24 cellular contexts compared by ENCODE assay signal in genomic region chr6:55290736-55291135, GRCh38. TPM values are rescaled to one million over a fixed set of nuclear protein-coding genes. Genes with fewer than 3 reads are reported as not detected.
A peak's percentile ranks its signal among the peaks of the same experiment; 100 is the strongest.
DNase-seq lines count a peak whose midpoint lies in the region; TF ChIP-seq lines count a peak whose summit lies in the region.
"Had no signal": no experiment of that assay in that cellular context is flagged by ENCODE, and none has a peak within 500 bp of the region (broad histone marks: within the 10 kb centered on the region; RNA-seq: fewer than 3 reads in every experiment).

No MANE protein-coding gene starts in this region.

- H3K4ac ChIP-seq in mesenchymal stem cell (ENCODE audit: low read depth in 1 of 2, low read length in 2 of 2): no peak overlapping the region

- no peak overlapping the region for H2BK12ac ChIP-seq in mesenchymal stem cell (ENCODE audit: low read length in 2 of 2)

- H2BK5ac ChIP-seq in mesenchymal stem cell (ENCODE audit: low read depth, low read length, poor library complexity, severe bottlenecking): no peak overlapping the region

- H2AFZ ChIP-seq in mammary epithelial cell (ENCODE audit: low read depth, low read length) (no peak overlapping the region), mesenchymal stem cell (ENCODE audit: low read depth, low read length) (no peak overlapping the region)
- H2AFZ ChIP-seq: GM23248 had no signal

- H2AK5ac ChIP-seq in mesenchymal stem cell (ENCODE audit: low read length, severe bottlenecking): no peak overlapping the region

- H3K14ac ChIP-seq in mesenchymal stem cell (ENCODE audit: low read length in 2 of 2): no peak overlapping the region

- in situ Hi-C loops in mammary epithelial cell (cut with MboI; ENCODE audit: low sequenced_read_pairs in 2 of 2): loop anchor here (25.0 kb wide), 2 partner anchors 672 to 997 kb away; no protein-coding TSS in a partner anchor
- in situ Hi-C loops in ACHN (cut with HindIII; ENCODE audit: low pct_ligation_motif_present, low pct_unique_long_range_greater_than_20kb, low sequenced_read_pairs): no loop called here

- POLR2A ChIA-PET in activated CD4-positive, alpha-beta T cell treated with anti-CD3 and anti-CD28 coated beads, Interleukin-2, amount 10 ng/mL, durations not matched to agents 7 days and 5 days (lab: Charles Lee): no interaction called here

- dilution Hi-C loops in mammary epithelial cell (cut with HindIII; ENCODE audit: low sequenced_read_pairs): no loop called here

- no peaks in the 10 kb centered on the region for H4K20me1 ChIP-seq in mammary epithelial cell (ENCODE audit: insufficient read depth, low read length)
- H4K20me1 ChIP-seq: BLaER1 treated with 17β-estradiol and CSF1 and Interleukin-3, amounts not matched to agents 10 nM and 100 nM had no signal

- H3K9me3 ChIP-seq in mammary epithelial cell (replicated peaks; ENCODE audit: insufficient read depth, low read length) (no peaks in the 10 kb centered on the region), breast epithelium (no peaks in the 10 kb centered on the region), mesenchymal stem cell (ENCODE audit: control insufficient read depth, low read length) (no peaks in the 10 kb centered on the region)
- H3K9me3 ChIP-seq: BE2C; BLaER1 treated with 17β-estradiol and CSF1 and Interleukin-3, amounts not matched to agents 10 nM and 100 nM had no signal

- H3K23ac ChIP-seq in mesenchymal stem cell (ENCODE audit: low read length in 2 of 2): no peak overlapping the region

- TF ChIP-seq POLR2A in breast epithelium (IDR thresholded peaks at IDR 0.05): no peak

- H3K4me3 ChIP-seq in mammary epithelial cell (replicated peaks in 1 of 3; ENCODE audit: insufficient read depth in 1 of 3, low read depth in 2 of 3, low read length in 3 of 3) (no peak overlapping the region), breast epithelium (no peak overlapping the region), mesenchymal stem cell (ENCODE audit: insufficient read depth in 1 of 2, low read depth in 1 of 2, low read length in 2 of 2) (no peak overlapping the region)
- H3K4me3 ChIP-seq: BLaER1 treated with 17β-estradiol and CSF1 and Interleukin-3, amounts not matched to agents 10 nM and 100 nM; GM12878; GM23248 had no signal

- no peak overlapping the region for H2BK15ac ChIP-seq in mesenchymal stem cell (ENCODE audit: low read depth, poor library complexity, severe bottlenecking)

- DNase-seq in mammary epithelial cell (peak; percentile 9), breast epithelium (ENCODE audit: low spot score in 2 of 2) (no peak), epithelial cell of prostate (ENCODE audit: low read depth, low spot score) (peak; percentile 8), neural crest cell (ENCODE audit: low read depth, low spot score) (no peak), endothelial cell (ENCODE audit: low spot score) (no peak), mesenchymal stem cell (no peak), ACHN (no peak)
- no peak for DNase-seq in activated CD4-positive, alpha-beta T cell treated with anti-CD3 and anti-CD28 coated beads, Interleukin-2, amount 10 ng/mL, durations not matched to agents 7 days and 5 days
- DNase-seq: AML-193; BE2C; CD4-positive, alpha-beta T cell; CD8-positive, alpha-beta memory T cell; DMS 273 treated with DMSO at 0.1 percent for 48 hours; DMS79; EL; GDM1; GM23248; H7; HCEC 1CT had no signal

- H3K4me2 ChIP-seq in mammary epithelial cell (ENCODE audit: insufficient read depth, low read depth, low read length) (no peak overlapping the region), mesenchymal stem cell (ENCODE audit: low read length, poor library complexity, severe bottlenecking) (no peak overlapping the region)
- H3K4me2 ChIP-seq: BLaER1 treated with 17β-estradiol and CSF1 and Interleukin-3, amounts not matched to agents 10 nM and 100 nM had no signal

- H3K27me3 Mint-ChIP-seq in neural crest cell (ENCODE audit: low read depth) (no peaks in the 10 kb centered on the region), endothelial cell (ENCODE audit: unreplicated experiment) (peaks cover 3% of the 10 kb centered on the region)
- no peaks in the 10 kb centered on the region for H3K27me3 Mint-ChIP-seq in activated CD4-positive, alpha-beta T cell treated with anti-CD3 and anti-CD28 coated beads, Interleukin-2, amount 10 ng/mL, durations not matched to agents 7 days and 5 days
- H3K27me3 Mint-ChIP-seq: CD4-positive, alpha-beta T cell; CD8-positive, alpha-beta memory T cell had no signal

- no peaks in the 10 kb centered on the region for H3K79me1 ChIP-seq in mesenchymal stem cell (replicated peaks; ENCODE audit: low read length, poor library complexity, severe bottlenecking)

- H3K27ac Mint-ChIP-seq in neural crest cell (ENCODE audit: unreplicated experiment) (peak overlapping the region; percentile 24), endothelial cell (ENCODE audit: unreplicated experiment) (no peak overlapping the region)
- H3K27ac Mint-ChIP-seq in activated CD4-positive, alpha-beta T cell treated with anti-CD3 and anti-CD28 coated beads, Interleukin-2, amount 10 ng/mL, durations not matched to agents 7 days and 5 days: no peak overlapping the region
- H3K27ac Mint-ChIP-seq: CD14-positive monocyte; CD4-positive, alpha-beta T cell; CD8-positive, alpha-beta memory T cell had no signal

- no peak for TF ChIP-seq CTCF in mammary epithelial cell (conservative IDR thresholded peaks at IDR 0.05 in 1 of 2, IDR thresholded peaks at IDR 0.05 in 1 of 2; ENCODE audit: extremely low read depth in 1 of 2, insufficient read depth in 1 of 2, low read depth in 1 of 2, low read length in 2 of 2)
- no peak for TF ChIP-seq CTCF in breast epithelium (IDR thresholded peaks at IDR 0.05)
- TF ChIP-seq CTCF in neural crest cell (conservative IDR thresholded peaks at IDR 0.05): no peak
- TF ChIP-seq CTCF in endothelial cell (IDR thresholded peaks at IDR 0.05; ENCODE audit: unreplicated experiment): no peak

- H3K4me1 Mint-ChIP-seq in neural crest cell: no peaks in the 10 kb centered on the region
- H3K4me1 Mint-ChIP-seq in endothelial cell (ENCODE audit: unreplicated experiment): no peaks in the 10 kb centered on the region
- H3K4me1 Mint-ChIP-seq in activated CD4-positive, alpha-beta T cell treated with anti-CD3 and anti-CD28 coated beads, Interleukin-2, amount 10 ng/mL, durations not matched to agents 7 days and 5 days: no peaks in the 10 kb centered on the region
- H3K4me1 Mint-ChIP-seq: CD8-positive, alpha-beta memory T cell had no signal

- CTCF ChIA-PET in mammary epithelial cell (lab: Charles Lee; ENCODE audit: low non-redundant PET): no interaction called here
- CTCF ChIA-PET in activated CD4-positive, alpha-beta T cell treated with anti-CD3 and anti-CD28 coated beads, Interleukin-2, amount 10 ng/mL, durations not matched to agents 7 days and 5 days (lab: Charles Lee): no interaction called here

- H3K9me3 Mint-ChIP-seq in neural crest cell (no peaks in the 10 kb centered on the region), endothelial cell (ENCODE audit: unreplicated experiment) (no peaks in the 10 kb centered on the region)
- peaks cover 2% of the 10 kb centered on the region for H3K9me3 Mint-ChIP-seq in activated CD4-positive, alpha-beta T cell treated with anti-CD3 and anti-CD28 coated beads, Interleukin-2, amount 10 ng/mL, durations not matched to agents 7 days and 5 days

- H3K36me3 Mint-ChIP-seq in neural crest cell (ENCODE audit: low read depth) (no peaks in the 10 kb centered on the region), endothelial cell (ENCODE audit: low read depth, unreplicated experiment) (no peaks in the 10 kb centered on the region)
- H3K36me3 Mint-ChIP-seq in activated CD4-positive, alpha-beta T cell treated with anti-CD3 and anti-CD28 coated beads, Interleukin-2, amount 10 ng/mL, durations not matched to agents 7 days and 5 days (ENCODE audit: low read depth): no peaks in the 10 kb centered on the region
- H3K36me3 Mint-ChIP-seq: CD14-positive monocyte; CD8-positive, alpha-beta memory T cell had no signal

- H3K4me3 Mint-ChIP-seq in neural crest cell: no peak overlapping the region
- H3K4me3 Mint-ChIP-seq in endothelial cell (ENCODE audit: unreplicated experiment): no peak overlapping the region
- no peak overlapping the region for H3K4me3 Mint-ChIP-seq in activated CD4-positive, alpha-beta T cell treated with anti-CD3 and anti-CD28 coated beads, Interleukin-2, amount 10 ng/mL, durations not matched to agents 7 days and 5 days
- H3K4me3 Mint-ChIP-seq: CD14-positive monocyte; CD4-positive, alpha-beta T cell; CD8-positive, alpha-beta memory T cell had no signal

- no peaks in the 10 kb centered on the region for H3K27me3 ChIP-seq in mammary epithelial cell (ENCODE audit: insufficient read depth, low read length)
- H3K27me3 ChIP-seq in breast epithelium: no peaks in the 10 kb centered on the region
- no peaks in the 10 kb centered on the region for H3K27me3 ChIP-seq in mesenchymal stem cell (ENCODE audit: control insufficient read depth in 1 of 2, insufficient read depth in 1 of 2, low read length in 2 of 2)
- H3K27me3 ChIP-seq: BE2C had no signal

- H3K36me3 ChIP-seq in mammary epithelial cell (ENCODE audit: insufficient read depth, low read length) (no peaks in the 10 kb centered on the region), breast epithelium (no peaks in the 10 kb centered on the region), mesenchymal stem cell (ENCODE audit: control insufficient read depth in 1 of 2, insufficient read depth in 2 of 2, low read depth in 1 of 2, low read length in 2 of 2) (no peaks in the 10 kb centered on the region)
- H3K36me3 ChIP-seq: BE2C; BLaER1 treated with 17β-estradiol and CSF1 and Interleukin-3, amounts not matched to agents 10 nM and 100 nM had no signal

- no peak overlapping the region for H3K9ac ChIP-seq in mammary epithelial cell (ENCODE audit: insufficient read depth, low read length)
- H3K9ac ChIP-seq in mesenchymal stem cell (ENCODE audit: low read length): no peak overlapping the region
- H3K9ac ChIP-seq: BLaER1 treated with 17β-estradiol and CSF1 and Interleukin-3, amounts not matched to agents 10 nM and 100 nM; GM23248 had no signal

- H3K27ac ChIP-seq in mammary epithelial cell (ENCODE audit: insufficient read depth, low read depth, low read length) (no peak overlapping the region), breast epithelium (no peak overlapping the region), epithelial cell of prostate (no peak overlapping the region), mesenchymal stem cell (ENCODE audit: low read length, poor library complexity, severe bottlenecking) (no peak overlapping the region)
- H3K27ac ChIP-seq: 22Rv1; BLaER1 treated with 17β-estradiol and CSF1 and Interleukin-3, amounts not matched to agents 10 nM and 100 nM; GM23248 had no signal

- H4K8ac ChIP-seq in mesenchymal stem cell (ENCODE audit: low read length): no peak overlapping the region

- no peak overlapping the region for H2BK120ac ChIP-seq in mesenchymal stem cell (ENCODE audit: low read depth, low read length)

- 9% methylated on average over 2 of the region's 2 CpGs for WGBS in mammary epithelial cell (ENCODE audit: low coverage, missing lambda C conversion rate)
- WGBS in mesenchymal stem cell: 94% methylated on average over 2 of the region's 2 CpGs

- no peak overlapping the region for H4K91ac ChIP-seq in mesenchymal stem cell (ENCODE audit: low read length)

- intact Hi-C loops in mammary epithelial cell (cut with micrococcal nuclease) (no loop called here), breast epithelium (cut with DNase I; ENCODE audit: low total_unique reads) (no loop called here)

- H3K4me1 ChIP-seq in mammary epithelial cell (ENCODE audit: insufficient read depth, low read length) (no peaks in the 10 kb centered on the region), breast epithelium (no peaks in the 10 kb centered on the region), mesenchymal stem cell (ENCODE audit: control insufficient read depth, insufficient read depth, low read depth, low read length) (no peaks in the 10 kb centered on the region)
- H3K4me1 ChIP-seq: BE2C had no signal

- no TSS peak for BruUV-seq in mammary epithelial cell (replicated peaks; lab: Mats Ljungman, UMichigan)

- no peaks in the 10 kb centered on the region for H3K79me2 ChIP-seq in mammary epithelial cell (ENCODE audit: insufficient read depth, low read length)

- no peak overlapping the region for H3K18ac ChIP-seq in mesenchymal stem cell (ENCODE audit: low read depth in 1 of 2, low read length in 2 of 2)

RNA-seq across cellular contexts. Expression of gene GFRAL, which starts 36.5 kb away (rescaled TPM):
- not detected for total RNA-seq in mammary epithelial cell
- not detected for polyA plus RNA-seq in mammary epithelial cell
- not detected for polyA minus RNA-seq in mammary epithelial cell
- total RNA-seq in breast epithelium: not detected
- total RNA-seq in neural crest cell: not detected in 2 replicates
- not detected for total RNA-seq in endothelial cell (ENCODE audit: unreplicated experiment)
- not detected for total RNA-seq in activated CD4-positive, alpha-beta T cell treated with anti-CD3 and anti-CD28 coated beads, Interleukin-2, amount 10 ng/mL, durations not matched to agents 7 days and 5 days
- polyA plus RNA-seq in mesenchymal stem cell (2013, experiment 1 of 2): not detected
- not detected for polyA plus RNA-seq in mesenchymal stem cell (2013, experiment 2 of 2)
- total RNA-seq: CD4-positive, alpha-beta T cell; CD8-positive, alpha-beta memory T cell; GM12878; GM23248; H1; H7 had no signal
- polyA plus RNA-seq: CD14-positive monocyte; CD8-positive, alpha-beta memory T cell; GM12878; GM23248; H1 had no signal

Comparison
In these comparisons a context has a peak if more than half of its experiments do, and no peak if none do; other contexts are left out.
1. DNase-seq: peak in mammary epithelial cell (single experiment) and epithelial cell of prostate (single experiment); none in breast epithelium (0 of 2), neural crest cell (single experiment), endothelial cell (single experiment), activated CD4-positive, alpha-beta T cell treated with anti-CD3 and anti-CD28 coated beads, Interleukin-2, amount 10 ng/mL, durations not matched to agents 7 days and 5 days (single experiment), mesenchymal stem cell (single experiment) and ACHN (single experiment).